23 cellular contexts compared by ENCODE assay signal in the genomic region with DNA sequence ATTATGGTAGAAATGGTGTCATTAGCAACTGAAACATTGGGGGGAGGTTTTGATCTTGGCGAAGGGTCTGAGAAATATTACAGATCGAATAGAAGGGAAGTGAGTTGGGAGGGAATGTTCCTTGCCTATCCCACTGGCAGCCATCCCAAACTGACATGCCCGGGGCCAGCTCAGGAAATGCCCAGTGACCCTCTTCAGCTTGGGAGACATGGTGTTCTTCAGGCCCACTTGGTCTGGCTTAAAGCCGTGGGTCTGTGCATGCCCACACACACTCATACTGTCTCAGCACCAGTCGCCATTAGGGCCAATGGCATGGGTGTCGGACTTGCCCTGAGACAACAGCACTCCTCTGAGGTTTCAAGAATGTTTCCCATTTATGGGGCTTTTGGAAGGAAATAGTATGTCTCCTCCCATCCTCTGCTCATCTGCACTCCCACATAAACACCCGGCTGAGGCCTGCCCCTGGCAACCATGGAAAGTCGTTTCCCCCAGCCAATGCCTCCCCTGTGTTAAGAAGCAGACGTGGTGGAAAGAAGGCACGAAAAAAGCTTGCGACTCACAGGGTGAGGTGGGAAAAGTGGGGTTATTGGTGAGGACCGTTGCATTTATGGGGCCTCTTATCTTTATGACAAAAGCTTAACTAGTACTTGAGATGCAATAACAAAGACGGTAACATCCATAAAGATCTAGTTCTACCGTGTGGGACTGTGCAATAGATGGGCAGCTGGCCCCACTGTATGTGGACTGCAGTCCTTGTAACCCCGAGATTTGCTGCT. TPM values are rescaled to one million over a fixed set of nuclear protein-coding genes. Genes with fewer than 3 reads are reported as not detected.
"Had no signal": no experiment of that assay in that cellular context is flagged by ENCODE, and none has a peak within 500 bp of the region (broad histone marks: within the 10 kb centered on the region; RNA-seq: fewer than 3 reads in every experiment).

No MANE protein-coding gene starts in this region.

- H3K4me3 Mint-ChIP-seq: activated CD4-positive, alpha-beta T cell treated with anti-CD3 and anti-CD28 coated beads, Interleukin-2, amount 10 ng/mL, durations not matched to agents 24 days and 14 days; activated CD8-positive, alpha-beta T cell treated with anti-CD3 and anti-CD28 coated beads, Interleukin-2, amount 10 ng/mL, durations not matched to agents 7 days and 5 days; activated naive CD8-positive, alpha-beta T cell treated with anti-CD3 and anti-CD28 coated beads, Interleukin-2, amount 10 ng/mL, durations not matched to agents 7 days and 5 days; dendritic cell treated with granulocyte-macrophage colony-stimulating factor and Interleukin-4, amounts not matched to agents 40 ng/mL and 50 ng/mL, for 4 days; naive thymus-derived CD8-positive, alpha-beta T cell had no signal

- H3K4me1 ChIP-seq: gastroesophageal sphincter, heart right ventricle, tibial nerve had no signal

- H3K4me1 Mint-ChIP-seq: activated CD4-positive, alpha-beta T cell treated with anti-CD3 and anti-CD28 coated beads, Interleukin-2, amount 10 ng/mL, durations not matched to agents 24 days and 14 days; activated naive CD8-positive, alpha-beta T cell treated with anti-CD3 and anti-CD28 coated beads, Interleukin-2, amount 10 ng/mL, durations not matched to agents 7 days and 5 days had no signal

- H3K27ac ChIP-seq: epithelial cell of prostate, gastroesophageal sphincter, heart right ventricle, skin epidermis, tibial nerve had no signal

- DNase-seq: activated CD4-positive, alpha-beta T cell treated with anti-CD3 and anti-CD28 coated beads, Interleukin-2, amount 10 ng/mL, durations not matched to agents 24 days and 14 days; activated CD4-positive, CD25-positive, alpha-beta regulatory T cell; activated CD8-positive, alpha-beta T cell treated with anti-CD3 and anti-CD28 coated beads, Interleukin-2, amount 10 ng/mL, durations not matched to agents 7 days and 5 days; activated naive CD4-positive, alpha-beta T cell; activated naive CD8-positive, alpha-beta T cell treated with anti-CD3 and anti-CD28 coated beads, Interleukin-2, amount 10 ng/mL, durations not matched to agents 7 days and 5 days; anterior cingulate cortex; cerebellar nuclear complex; heart right ventricle; naive thymus-derived CD8-positive, alpha-beta T cell; right cardiac atrium; stimulated activated CD4-positive, alpha-beta T cell treated with anti-CD3 and anti-CD28 coated beads, Interleukin-4, amount 100 ng/mL, for 4 hours; stimulated activated CD8-positive, alpha-beta memory T cell treated with anti-CD3 and anti-CD28 coated beads, Interleukin-4, amount 100 ng/mL, for 48 hours; stimulated activated naive CD4-positive, alpha-beta T cell treated with Interleukin-2 at 50 U/mL for 16 hours; substantia nigra; T-helper 2 cell had no signal

- H3K27me3 ChIP-seq: gastroesophageal sphincter, tibial nerve had no signal

- FAIRE-seq: TTC549 had no signal

- H3K27ac Mint-ChIP-seq: activated CD4-positive, alpha-beta T cell treated with anti-CD3 and anti-CD28 coated beads, Interleukin-2, amount 10 ng/mL, durations not matched to agents 24 days and 14 days; activated CD8-positive, alpha-beta T cell treated with anti-CD3 and anti-CD28 coated beads, Interleukin-2, amount 10 ng/mL, durations not matched to agents 7 days and 5 days; activated naive CD8-positive, alpha-beta T cell treated with anti-CD3 and anti-CD28 coated beads, Interleukin-2, amount 10 ng/mL, durations not matched to agents 7 days and 5 days; dendritic cell treated with granulocyte-macrophage colony-stimulating factor and Interleukin-4, amounts not matched to agents 40 ng/mL and 50 ng/mL, for 4 days; naive thymus-derived CD8-positive, alpha-beta T cell had no signal

- ATAC-seq: activated CD8-positive, alpha-beta T cell treated with anti-CD3 and anti-CD28 coated beads, Interleukin-2, amount 10 ng/mL, durations not matched to agents 7 days and 5 days; gastroesophageal sphincter; heart right ventricle; left lobe of liver; naive thymus-derived CD8-positive, alpha-beta T cell; right cardiac atrium had no signal

- H3K9me3 ChIP-seq: gastroesophageal sphincter, tibial nerve had no signal

- H3K9me3 Mint-ChIP-seq: activated CD4-positive, alpha-beta T cell treated with anti-CD3 and anti-CD28 coated beads, Interleukin-2, amount 10 ng/mL, durations not matched to agents 24 days and 14 days; activated naive CD8-positive, alpha-beta T cell treated with anti-CD3 and anti-CD28 coated beads, Interleukin-2, amount 10 ng/mL, durations not matched to agents 7 days and 5 days; dendritic cell treated with granulocyte-macrophage colony-stimulating factor and Interleukin-4, amounts not matched to agents 40 ng/mL and 50 ng/mL, for 4 days; naive thymus-derived CD8-positive, alpha-beta T cell had no signal

- H3K36me3 ChIP-seq: gastroesophageal sphincter, heart right ventricle, tibial nerve had no signal

- H3K4me3 ChIP-seq: gastroesophageal sphincter, heart right ventricle, skin epidermis, tibial nerve had no signal

- H3K36me3 Mint-ChIP-seq: activated naive CD8-positive, alpha-beta T cell treated with anti-CD3 and anti-CD28 coated beads, Interleukin-2, amount 10 ng/mL, durations not matched to agents 7 days and 5 days; naive thymus-derived CD8-positive, alpha-beta T cell had no signal

RNA-seq across cellular contexts. Expression of gene RNF186, which starts 2.0 kb away (rescaled TPM):
- total RNA-seq: activated CD4-positive, alpha-beta T cell treated with anti-CD3 and anti-CD28 coated beads, Interleukin-2, amount 10 ng/mL, durations not matched to agents 24 days and 14 days; activated CD8-positive, alpha-beta T cell treated with anti-CD3 and anti-CD28 coated beads, Interleukin-2, amount 10 ng/mL, durations not matched to agents 7 days and 5 days; activated naive CD8-positive, alpha-beta T cell treated with anti-CD3 and anti-CD28 coated beads, Interleukin-2, amount 10 ng/mL, durations not matched to agents 7 days and 5 days; gastroesophageal sphincter; heart right ventricle; lung microvascular endothelial cell; naive thymus-derived CD8-positive, alpha-beta T cell; right cardiac atrium; tibial nerve had no signal
- polyA plus RNA-seq: heart right ventricle; naive thymus-derived CD8-positive, alpha-beta T cell; right cardiac atrium had no signal
